ENCODE assay signal across 11 cellular contexts in the genomic region with DNA sequence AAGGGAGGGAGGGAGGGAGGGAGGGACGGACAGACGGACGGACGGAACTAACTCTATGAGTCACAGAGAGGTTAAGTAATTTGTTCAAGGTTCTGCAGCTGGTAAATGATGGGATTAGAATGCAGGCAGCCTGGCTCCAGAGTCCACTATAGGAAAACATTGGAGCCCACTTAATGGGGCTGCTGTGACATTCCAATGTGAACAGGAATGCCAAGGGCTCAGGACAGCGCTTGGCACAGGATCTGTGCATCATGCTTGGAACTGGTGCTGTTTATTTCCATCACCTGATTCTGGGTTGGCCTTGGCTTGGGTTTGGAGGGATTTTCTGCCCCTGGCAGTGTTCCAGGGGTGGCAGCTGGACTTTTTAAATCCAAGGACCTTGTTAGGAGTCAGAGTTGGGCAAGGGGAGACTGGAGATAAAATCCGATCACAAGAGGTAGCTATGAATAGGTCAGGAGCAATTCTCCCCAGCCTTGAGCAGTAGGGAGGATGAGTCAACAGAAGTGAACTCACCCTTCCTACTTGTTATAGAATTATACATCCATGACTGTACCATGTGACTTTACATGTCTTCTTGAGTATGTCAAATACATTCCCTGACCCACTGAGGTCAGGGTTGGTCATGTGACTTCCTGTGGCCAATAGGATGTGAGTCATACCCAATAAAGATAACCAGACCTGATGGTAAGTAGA. TPM values are rescaled to one million over a fixed set of nuclear protein-coding genes. Genes with fewer than 3 reads are reported as not detected.
A peak's percentile ranks its signal among the peaks of the same experiment; 100 is the strongest.
DNase-seq lines count a peak whose midpoint lies in the region; TF ChIP-seq lines count a peak whose summit lies in the region.
"Had no signal": no experiment of that assay in that cellular context is flagged by ENCODE, and none has a peak within 500 bp of the region (broad histone marks: within the 10 kb centered on the region; RNA-seq: fewer than 3 reads in every experiment).

No MANE protein-coding gene starts in this region.

- intact Hi-C loops in activated naive CD4-positive, alpha-beta T cell treated with anti-CD3 and anti-CD28 coated beads for 36 hours (cut with micrococcal nuclease) = loop anchor here (10.0 kb wide), 1 partner anchor 106 kb away; no protein-coding TSS in a partner anchor

- peak overlapping the region; percentile 48 to 74 for H3K27ac ChIP-seq in esophagus (ENCODE audit: low read depth in 2 of 2, low read length in 1 of 2)
- peak overlapping the region; percentile 31 for H3K27ac ChIP-seq in osteoblast (ENCODE audit: low read depth, low read length)

- H3K4me3 Mint-ChIP-seq in activated naive CD4-positive, alpha-beta T cell treated with anti-CD3 and anti-CD28 coated beads for 36 hours = no peak overlapping the region

- no peaks in the 10 kb centered on the region for H4K20me1 ChIP-seq in osteoblast (ENCODE audit: insufficient read depth, low read length)

- DNase-seq in DMS53 (lab: John Stamatoyannopoulos, UW) (peak; percentile 59), NCI-H82 treated with DMSO at 0.1 percent for 48 hours (lab: John Stamatoyannopoulos, UW; ENCODE audit: unreplicated experiment) (peak; percentile 55), osteoblast (ENCODE audit: insufficient read length, low spot score, missing footprints) (peak; percentile 96), NCI-H1436 (lab: John Stamatoyannopoulos, UW) (no peak), NCI-H510A (lab: John Stamatoyannopoulos, UW) (no peak)
- no peak for DNase-seq in activated naive CD4-positive, alpha-beta T cell treated with anti-CD3 and anti-CD28 coated beads for 36 hours
- DNase-seq in stimulated activated CD4-positive, alpha-beta T cell treated with anti-CD3 and anti-CD28 coated beads, Interleukin-4, amount 100 ng/mL, for 1 hour = no peak
- DNase-seq: NCI-H2081 treated with DMSO at 0.1 percent for 48 hours had no signal

- H3K36me3 Mint-ChIP-seq in activated naive CD4-positive, alpha-beta T cell treated with anti-CD3 and anti-CD28 coated beads for 36 hours (ENCODE audit: low read depth) = no peaks in the 10 kb centered on the region

- peak overlapping the region; percentile 36 for H2AFZ ChIP-seq in osteoblast (ENCODE audit: low read length)

- no peaks in the 10 kb centered on the region for H3K4me1 Mint-ChIP-seq in activated naive CD4-positive, alpha-beta T cell treated with anti-CD3 and anti-CD28 coated beads for 36 hours (ENCODE audit: low read depth)

- H3K79me2 ChIP-seq in osteoblast (ENCODE audit: insufficient read depth, low read length) = no peaks in the 10 kb centered on the region

- TF ChIP-seq CTCF in osteoblast (IDR thresholded peaks at IDR 0.05; ENCODE audit: extremely low read depth, low read depth, low read length) = no peak

- H3K4me2 ChIP-seq in osteoblast (ENCODE audit: insufficient read depth, low read length) = peak overlapping the region; percentile 27

- peaks cover 7% of the 10 kb centered on the region for H3K9me3 Mint-ChIP-seq in activated naive CD4-positive, alpha-beta T cell treated with anti-CD3 and anti-CD28 coated beads for 36 hours

- CTCF ChIA-PET in activated naive CD4-positive, alpha-beta T cell treated with anti-CD3 and anti-CD28 coated beads for 36 hours (lab: Charles Lee) = interaction anchor here (1.5 kb wide), 1 partner anchor 8 kb away, joined by 4 read pairs; no protein-coding TSS in a partner anchor

- H3K9me3 ChIP-seq in esophagus (ENCODE audit: control insufficient read depth in 2 of 2, insufficient read depth in 1 of 2, low read depth in 1 of 2, low read length in 1 of 2) (peaks cover 0 to 5% of the 10 kb centered on the region in 2 donors), osteoblast (ENCODE audit: low read depth, low read length) (peaks cover 8% of the 10 kb centered on the region)

- H3K27me3 ChIP-seq in esophagus (ENCODE audit: control insufficient read depth in 1 of 2, insufficient read depth in 2 of 2, low read length in 2 of 2) = no peaks in the 10 kb centered on the region
- no peaks in the 10 kb centered on the region for H3K27me3 ChIP-seq in osteoblast (ENCODE audit: insufficient read depth, low read length)

- H3K4me3 ChIP-seq in esophagus (ENCODE audit: low read depth in 1 of 2, low read length in 2 of 2) (no peak overlapping the region), osteoblast (ENCODE audit: insufficient read depth, low read length) (no peak overlapping the region)

- H3K4me1 ChIP-seq in esophagus (ENCODE audit: control insufficient read depth in 2 of 2, insufficient read depth in 2 of 2, low read length in 1 of 2) (peaks cover 0 to 3% of the 10 kb centered on the region in 2 donors), osteoblast (ENCODE audit: insufficient read depth, low read length) (peaks cover 9% of the 10 kb centered on the region)

- 50 to 55% methylated on average over 6 of the region's 6 CpGs for WGBS in esophagus, 2 donors

- H3K27ac Mint-ChIP-seq in activated naive CD4-positive, alpha-beta T cell treated with anti-CD3 and anti-CD28 coated beads for 36 hours = no peak overlapping the region

- H3K36me3 ChIP-seq in esophagus (ENCODE audit: control insufficient read depth in 2 of 2, insufficient read depth in 2 of 2, low read length in 1 of 2) = no peaks in the 10 kb centered on the region
- no peaks in the 10 kb centered on the region for H3K36me3 ChIP-seq in osteoblast (ENCODE audit: insufficient read depth, low read length)

- no peaks in the 10 kb centered on the region for H3K27me3 Mint-ChIP-seq in activated naive CD4-positive, alpha-beta T cell treated with anti-CD3 and anti-CD28 coated beads for 36 hours (ENCODE audit: low read depth)

RNA-seq across cellular contexts. Expression of a gene that starts 7.8 kb away (rescaled TPM):
- 10 to 100 TPM; 12.3 to 27.3 TPM for polyA plus RNA-seq in esophagus
- total RNA-seq in osteoblast = not detected in 2 replicates
- not detected for total RNA-seq in activated naive CD4-positive, alpha-beta T cell treated with anti-CD3 and anti-CD28 coated beads for 36 hours
- total RNA-seq: activated CD8-positive, alpha-beta memory T cell treated with anti-CD3 and anti-CD28 coated beads for 36 hours had no signal

RNA-seq across cellular contexts. Expression of a gene that starts 57.8 kb away (rescaled TPM):
- polyA plus RNA-seq in esophagus = 10 to 100 TPM; 34.7 to 35.5 TPM
- 34.8 and 36.6 TPM in 2 replicates for total RNA-seq in osteoblast
- total RNA-seq in activated naive CD4-positive, alpha-beta T cell treated with anti-CD3 and anti-CD28 coated beads for 36 hours = 10 to 100 TPM; 87.4 to 89.2 TPM

RNA-seq across cellular contexts. Expression of a gene that starts 59.5 kb away (rescaled TPM):
- polyA plus RNA-seq in esophagus = 10 to 100 TPM; 58.7 to 66.5 TPM
- not detected in 2 replicates for total RNA-seq in osteoblast
- not detected for total RNA-seq in activated naive CD4-positive, alpha-beta T cell treated with anti-CD3 and anti-CD28 coated beads for 36 hours
- total RNA-seq: activated CD8-positive, alpha-beta memory T cell treated with anti-CD3 and anti-CD28 coated beads for 36 hours; sciatic nerve had no signal

Comparison
In these comparisons a context has a peak if more than half of its experiments do, and no peak if none do; other contexts are left out.
1. DNase-seq: peak in DMS53 (single experiment), NCI-H82 treated with DMSO at 0.1 percent for 48 hours (single experiment) and osteoblast (single experiment); none in NCI-H1436 (single experiment), NCI-H510A (single experiment), activated naive CD4-positive, alpha-beta T cell treated with anti-CD3 and anti-CD28 coated beads for 36 hours (single experiment) and stimulated activated CD4-positive, alpha-beta T cell treated with anti-CD3 and anti-CD28 coated beads, Interleukin-4, amount 100 ng/mL, for 1 hour (single experiment).